Comparison of ENCODE assay signal across 26 cellular contexts in the genomic region with DNA sequence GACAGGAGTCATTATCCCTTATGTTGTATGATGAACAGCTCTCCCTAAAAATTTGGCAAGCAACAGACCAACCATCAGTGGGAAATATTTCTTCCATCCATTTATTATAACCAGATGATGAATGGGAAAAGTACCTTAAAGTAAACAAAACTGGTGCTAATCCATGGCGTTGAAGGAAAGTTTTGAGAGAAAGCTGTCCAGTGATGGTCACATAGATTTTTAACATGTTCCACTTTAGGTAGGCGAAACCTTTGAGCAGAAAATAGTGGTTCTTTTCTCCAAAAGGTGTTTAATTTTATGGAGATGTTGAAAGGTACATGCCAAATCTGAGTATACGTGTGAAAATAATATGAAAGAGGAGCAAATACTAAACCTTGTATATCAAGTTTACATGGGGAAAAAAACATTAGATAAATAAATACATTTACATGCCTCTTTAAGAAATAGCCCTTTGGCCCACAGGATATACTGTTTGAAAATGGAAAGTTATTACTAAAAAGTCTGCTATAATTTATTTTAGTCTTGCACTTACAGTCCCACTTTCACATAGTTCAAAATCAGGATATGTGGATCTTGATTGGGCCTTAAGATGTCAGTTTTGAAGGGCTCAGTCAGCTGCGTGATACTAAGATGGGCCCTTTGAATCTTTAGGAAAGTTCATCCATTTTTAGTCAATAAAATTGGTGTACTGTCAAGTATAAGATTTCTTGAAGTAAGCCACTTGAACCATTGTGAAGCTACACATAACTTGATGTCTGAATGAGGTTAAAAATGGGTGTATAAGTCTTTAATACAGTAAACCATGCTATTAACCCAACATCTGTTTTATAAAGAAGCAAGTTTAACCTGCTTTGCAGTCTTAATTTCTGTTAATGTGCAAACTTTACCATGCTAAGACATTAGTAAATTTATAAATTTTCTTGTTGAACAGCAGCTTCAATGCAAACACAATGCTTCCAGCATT. TPM values are rescaled to one million over a fixed set of nuclear protein-coding genes. Genes with fewer than 3 reads are reported as not detected.
DNase-seq lines count a peak whose midpoint lies in the region; ATAC-seq, FAIRE-seq and TF ChIP-seq lines count a peak whose summit lies in the region.
"Had no signal": no experiment of that assay in that cellular context is flagged by ENCODE, and none has a peak within 500 bp of the region (broad histone marks: within the 10 kb centered on the region; RNA-seq: fewer than 3 reads in every experiment).

No MANE protein-coding gene starts in this region.

- peaks cover 81% of the 10 kb centered on the region for H3K36me3 Mint-ChIP-seq in stimulated activated naive CD8-positive, alpha-beta T cell treated with anti-CD3 and anti-CD28 coated beads, Interleukin-15, Interleukin-2, amounts not matched to agents 100 ng/mL and 50 ng/mL, for 24 hours (ENCODE audit: low read depth)
- peaks cover 74% of the 10 kb centered on the region for H3K36me3 Mint-ChIP-seq in stimulated activated memory B cell treated with anti-CD40 and anti-IgM and Interleukin-4, amounts not matched to agents 10 μg/mL and 1 μg/mL and 100 μg/mL, for 72 hours

- in situ Hi-C loops in K562 (cut with MboI): no loop called here

- POLR2A ChIA-PET in K562 (lab: Yijun Ruan, JAX): interaction anchor here (0.5 to 3.3 kb wide), 9 partner anchors 8 to 133 kb away, joined by 3 to 26 read pairs (median 4); a partner anchor contains a TSS

- no peak for TF ChIP-seq EP300 in K562 (IDR thresholded peaks at IDR 0.05; ENCODE audit: low read length)

- H3K4me3 ChIP-seq in K562 (no peak overlapping the region), thyroid gland (replicated peaks in 1 of 3) (no peak overlapping the region)
- H3K4me3 ChIP-seq: lung, MG63, SJSA1, tibial nerve had no signal

- intact Hi-C loops in K562 (cut with micrococcal nuclease): no loop called here
- intact Hi-C loops in thyroid gland (cut with DNase I): no loop called here

- peaks cover 27% of the 10 kb centered on the region for H4K20me1 ChIP-seq in K562 (replicated peaks; ENCODE audit: control insufficient read depth, insufficient read depth, low read length)

- H3K27ac ChIP-seq in K562 (ENCODE audit: extremely low read depth, low read depth, low read length) (no peak overlapping the region; the same call in 2 of the 3 replicates), thyroid gland (no peak overlapping the region)
- H3K27ac ChIP-seq: SJSA1, tibial nerve, VCaP had no signal

- no peak overlapping the region for H2AFZ ChIP-seq in K562 (ENCODE audit: low read depth, low read length)

- no peak for ATAC-seq in stimulated activated naive CD8-positive, alpha-beta T cell treated with anti-CD3 and anti-CD28 coated beads, Interleukin-15, Interleukin-2, amounts not matched to agents 100 U/mL and 50 U/mL, for 24 hours
- peak; percentile 43 for ATAC-seq in K562
- no peak for ATAC-seq in stimulated activated memory B cell treated with anti-CD40 and anti-IgM and Interleukin-4, amounts not matched to agents 10 μg/mL and 1 μg/mL and 100 μg/mL, for 72 hours
- ATAC-seq: stimulated activated naive CD8-positive, alpha-beta T cell treated with anti-CD3 and anti-CD28 coated beads, Interleukin-15, amount 100 ng/mL, for 72 hours had no signal

- peaks cover 38% of the 10 kb centered on the region for H3K4me1 Mint-ChIP-seq in stimulated activated naive CD8-positive, alpha-beta T cell treated with anti-CD3 and anti-CD28 coated beads, Interleukin-15, Interleukin-2, amounts not matched to agents 100 ng/mL and 50 ng/mL, for 24 hours (ENCODE audit: low read depth)
- peaks cover 27% of the 10 kb centered on the region for H3K4me1 Mint-ChIP-seq in stimulated activated memory B cell treated with anti-CD40 and anti-IgM and Interleukin-4, amounts not matched to agents 10 μg/mL and 1 μg/mL and 100 μg/mL, for 72 hours

- H3K27me3 Mint-ChIP-seq in stimulated activated naive CD8-positive, alpha-beta T cell treated with anti-CD3 and anti-CD28 coated beads, Interleukin-15, Interleukin-2, amounts not matched to agents 100 ng/mL and 50 ng/mL, for 24 hours: no peaks in the 10 kb centered on the region
- no peaks in the 10 kb centered on the region for H3K27me3 Mint-ChIP-seq in stimulated activated memory B cell treated with anti-CD40 and anti-IgM and Interleukin-4, amounts not matched to agents 10 μg/mL and 1 μg/mL and 100 μg/mL, for 72 hours
- H3K27me3 Mint-ChIP-seq: brain; stimulated activated naive CD8-positive, alpha-beta T cell treated with anti-CD3 and anti-CD28 coated beads, Interleukin-15, amount 100 ng/mL, for 72 hours had no signal

- no peak for TF ChIP-seq RAD21 in K562 (CRISPR knock-in tag; conservative IDR thresholded peaks at IDR 0.05 in 1 of 2, IDR thresholded peaks at IDR 0.05 in 1 of 2)

- H3K36me3 ChIP-seq in K562 (ENCODE audit: control insufficient read depth, insufficient read depth, low read length): peaks cover 69% of the 10 kb centered on the region
- peaks cover 48 to 58% of the 10 kb centered on the region in 2 donors for H3K36me3 ChIP-seq in thyroid gland

- TF ChIP-seq CTCF in K562 (IDR thresholded peaks at IDR 0.05 in 2 of 3, conservative IDR thresholded peaks at IDR 0.05 in 1 of 3; ENCODE audit: insufficient read depth in 2 of 3, low read depth in 1 of 3, low read length in 3 of 3) (no peak), thyroid gland (IDR thresholded peaks at IDR 0.05) (no peak)

- TF ChIP-seq POLR2A in K562 (conservative IDR thresholded peaks at IDR 0.05) (peak; percentile 69), thyroid gland (IDR thresholded peaks at IDR 0.05) (no peak)

- H3K79me2 ChIP-seq in K562 (ENCODE audit: control insufficient read depth, insufficient read depth, low read length): peaks cover 34% of the 10 kb centered on the region

- H3K4me2 ChIP-seq in K562 (ENCODE audit: insufficient read depth, low read length): no peak overlapping the region

- no peak for FAIRE-seq in K562 (lab: Jason Lieb, UNC)
- FAIRE-seq: A204.1, colon, GM18507, kidney, RCC 7860 had no signal

- 93% methylated on average over 4 of the region's 4 CpGs for WGBS in K562 (ENCODE audit: insufficient coverage, low coverage, missing lambda C conversion rate)
- WGBS in thyroid gland, 2 donors: 90 to 92% methylated on average over 4 of the region's 4 CpGs

- H3K9me3 ChIP-seq in K562 (replicated peaks; ENCODE audit: control insufficient read depth, insufficient read depth, low read depth, low read length): no peaks in the 10 kb centered on the region
- H3K9me3 ChIP-seq in thyroid gland: no peaks in the 10 kb centered on the region
- H3K9me3 ChIP-seq: BE2C, MG63, SJSA1, tibial nerve had no signal

- CTCF ChIA-PET in K562 (lab: Yijun Ruan, JAX; ENCODE audit: low intra/inter-chr PET ratio): no interaction called here

- no peaks in the 10 kb centered on the region for H3K4me1 ChIP-seq in K562 (replicated peaks in 1 of 2; ENCODE audit: control insufficient read depth in 2 of 2, insufficient read depth in 2 of 2, low read length in 2 of 2)
- peaks cover 0 to 4% of the 10 kb centered on the region in 2 donors for H3K4me1 ChIP-seq in thyroid gland
- H3K4me1 ChIP-seq: BE2C, SJSA1 had no signal

- no peaks in the 10 kb centered on the region for H3K9me3 Mint-ChIP-seq in stimulated activated naive CD8-positive, alpha-beta T cell treated with anti-CD3 and anti-CD28 coated beads, Interleukin-15, Interleukin-2, amounts not matched to agents 100 ng/mL and 50 ng/mL, for 24 hours
- no peaks in the 10 kb centered on the region for H3K9me3 Mint-ChIP-seq in stimulated activated memory B cell treated with anti-CD40 and anti-IgM and Interleukin-4, amounts not matched to agents 10 μg/mL and 1 μg/mL and 100 μg/mL, for 72 hours
- H3K9me3 Mint-ChIP-seq: brain; stimulated activated naive CD8-positive, alpha-beta T cell treated with anti-CD3 and anti-CD28 coated beads, Interleukin-15, amount 100 ng/mL, for 72 hours had no signal

- H3K9me1 ChIP-seq in K562 (ENCODE audit: control insufficient read depth, insufficient read depth, low read length): no peaks in the 10 kb centered on the region

- H3K27me3 ChIP-seq in K562 (ENCODE audit: control insufficient read depth in 2 of 2, insufficient read depth in 2 of 2, low read length in 2 of 2) (no peaks in the 10 kb centered on the region), thyroid gland (no peaks in the 10 kb centered on the region)
- H3K27me3 ChIP-seq: BE2C, MG63, SJSA1, tibial nerve had no signal

- peak; percentile 48 for DNase-seq in DMS53 (lab: John Stamatoyannopoulos, UW)
- DNase-seq in DMS53 treated with DMSO at 0.1 percent for 48 hours (lab: John Stamatoyannopoulos, UW; ENCODE audit: unreplicated experiment): no peak
- no peak for DNase-seq in stimulated activated naive CD8-positive, alpha-beta T cell treated with anti-CD3 and anti-CD28 coated beads, Interleukin-15, Interleukin-2, amounts not matched to agents 100 U/mL and 50 U/mL, for 24 hours
- no peak for DNase-seq in K562 (ENCODE audit: extremely low read depth in 1 of 4, low spot score in 3 of 4)
- no peak for DNase-seq in islet precursor cell
- no peak for DNase-seq in thyroid gland
- DNase-seq: BE2C; H7; IMR-90; kidney; MG63; NCI-H1436; stimulated activated CD4-positive, alpha-beta T cell treated with anti-CD3 and anti-CD28 coated beads, Interleukin-2, amount 100 ng/mL, for 48 hours; stimulated activated naive CD8-positive, alpha-beta T cell treated with anti-CD3 and anti-CD28 coated beads, Interleukin-15, amount 100 ng/mL, for 72 hours; T-helper 2 cell had no signal

- BruUV-seq in K562 (replicated peaks; lab: Mats Ljungman, UMichigan): no TSS peak

- H3K27ac Mint-ChIP-seq in stimulated activated naive CD8-positive, alpha-beta T cell treated with anti-CD3 and anti-CD28 coated beads, Interleukin-15, Interleukin-2, amounts not matched to agents 100 ng/mL and 50 ng/mL, for 24 hours: peak overlapping the region; percentile 16
- H3K27ac Mint-ChIP-seq in stimulated activated memory B cell treated with anti-CD40 and anti-IgM and Interleukin-4, amounts not matched to agents 10 μg/mL and 1 μg/mL and 100 μg/mL, for 72 hours: no peak overlapping the region

- no peak overlapping the region for H3K4me3 Mint-ChIP-seq in stimulated activated naive CD8-positive, alpha-beta T cell treated with anti-CD3 and anti-CD28 coated beads, Interleukin-15, Interleukin-2, amounts not matched to agents 100 ng/mL and 50 ng/mL, for 24 hours
- no peak overlapping the region for H3K4me3 Mint-ChIP-seq in stimulated activated memory B cell treated with anti-CD40 and anti-IgM and Interleukin-4, amounts not matched to agents 10 μg/mL and 1 μg/mL and 100 μg/mL, for 72 hours
- H3K4me3 Mint-ChIP-seq: brain; stimulated activated naive CD8-positive, alpha-beta T cell treated with anti-CD3 and anti-CD28 coated beads, Interleukin-15, amount 100 ng/mL, for 72 hours had no signal

- H3K9ac ChIP-seq in K562 (ENCODE audit: insufficient read depth in 1 of 2, low read depth in 2 of 2, low read length in 2 of 2): no peak overlapping the region

RNA-seq across cellular contexts. Expression of a gene that starts 10.5 kb away (rescaled TPM):
- total RNA-seq in K562 (2011; cell fraction: chromatin; rRNA removed; ENCODE audit: low replicate concordance): 274 and 687 TPM in 2 replicates
- total RNA-seq in K562 (2011; cell fraction: nucleolus; rRNA removed): 312 and 315 TPM in 2 replicates
- 523 and 836 TPM in 2 replicates for total RNA-seq in K562 (2011; cell fraction: nucleoplasm; rRNA removed)
- 2,174 and 2,757 TPM in 2 replicates for total RNA-seq in K562 (2014; rRNA removed)
- total RNA-seq in K562 (2014; rRNA removed; fragmentation: Illumina TruSeq; extraction: Trizol): 2,454 and 2,710 TPM in 2 replicates
- 2,022 and 2,169 TPM in 2 replicates for total RNA-seq in K562 (2015; rRNA removed; fragmentation: Illumina TruSeq; extraction: Trizol)
- 1,467 and 1,545 TPM in 2 replicates for total RNA-seq in K562 (2021)
- polyA plus RNA-seq in K562 (2011; rRNA removed): 3,458 and 3,699 TPM in 2 replicates
- polyA plus RNA-seq in K562 (2011; cell fraction: cytosol; rRNA removed): 1,347 and 2,415 TPM in 2 replicates
- 535 and 1,090 TPM in 2 replicates for polyA plus RNA-seq in K562 (2011; cell fraction: nucleus; rRNA removed)
- 2,779 and 3,498 TPM in 2 replicates for polyA plus RNA-seq in K562 (2012)
- polyA plus RNA-seq in K562 (2014; fragmentation: Illumina TruSeq; extraction: Trizol): 1,939 and 2,002 TPM in 2 replicates
- polyA plus RNA-seq in K562 (2014; fragmentation: Nextera tagmentation; extraction: Ambion mirVana): 1,000 to 10,000 TPM; 4,024 to 4,252 TPM
- polyA plus RNA-seq in K562 (2014; rRNA removed): 2,353 and 2,737 TPM in 2 replicates
- polyA minus RNA-seq in K562 (2011; rRNA and poly(A)+ RNA removed): 2,372 and 2,380 TPM in 2 replicates
- polyA minus RNA-seq in K562 (2011; cell fraction: cytosol; rRNA and poly(A)+ RNA removed): 721 and 764 TPM in 2 replicates
- 194 and 399 TPM in 2 replicates for polyA minus RNA-seq in K562 (2011; cell fraction: nucleus; rRNA and poly(A)+ RNA removed)
- total RNA-seq in thyroid gland: 1,000 to 10,000 TPM; 1,556 to 2,409 (median 1,666) TPM

RNA-seq across cellular contexts. Expression of a gene that starts 57.5 kb away (rescaled TPM):
- total RNA-seq in K562 (2011; cell fraction: chromatin; rRNA removed; ENCODE audit: low replicate concordance): 14.6 and 66.4 TPM in 2 replicates
- 12.8 and 17.0 TPM in 2 replicates for total RNA-seq in K562 (2011; cell fraction: nucleolus; rRNA removed)
- 17.1 and 20.8 TPM in 2 replicates for total RNA-seq in K562 (2011; cell fraction: nucleoplasm; rRNA removed)
- total RNA-seq in K562 (2014; rRNA removed) (25.1 and 50.1 TPM in 2 replicates), K562 (2014; rRNA removed; fragmentation: Illumina TruSeq; extraction: Trizol) (13.7 and 18.5 TPM in 2 replicates), K562 (2015; rRNA removed; fragmentation: Illumina TruSeq; extraction: Trizol) (18.3 and 18.4 TPM in 2 replicates), K562 (2021) (16.5 and 18.7 TPM in 2 replicates), thyroid gland (10 to 100 TPM; 37.7 to 59.7 (median 41.7) TPM)
- polyA plus RNA-seq in K562 (2011; rRNA removed) (4.9 and 6.3 TPM in 2 replicates), K562 (2014; fragmentation: Illumina TruSeq; extraction: Trizol) (5.5 and 6.0 TPM in 2 replicates), K562 (2014; fragmentation: Nextera tagmentation; extraction: Ambion mirVana) (1 to 10 TPM; 1.7 to 4.8 TPM), K562 (2014; rRNA removed) (16.2 and 19.6 TPM in 2 replicates)
- polyA plus RNA-seq in K562 (2011; cell fraction: cytosol; rRNA removed): 1.2 and 2.8 TPM in 2 replicates
- polyA plus RNA-seq in K562 (2011; cell fraction: nucleus; rRNA removed): 5.2 and 6.8 TPM in 2 replicates
- polyA plus RNA-seq in K562 (2012): 2.6 and 2.9 TPM in 2 replicates
- 23.8 and 27.2 TPM in 2 replicates for polyA minus RNA-seq in K562 (2011; rRNA and poly(A)+ RNA removed)
- polyA minus RNA-seq in K562 (2011; cell fraction: cytosol; rRNA and poly(A)+ RNA removed): 11.1 and 13.0 TPM in 2 replicates
- polyA minus RNA-seq in K562 (2011; cell fraction: nucleus; rRNA and poly(A)+ RNA removed): 21.0 and 32.9 TPM in 2 replicates
